ENCODE assay signal across 1 cellular context in the genomic region with DNA sequence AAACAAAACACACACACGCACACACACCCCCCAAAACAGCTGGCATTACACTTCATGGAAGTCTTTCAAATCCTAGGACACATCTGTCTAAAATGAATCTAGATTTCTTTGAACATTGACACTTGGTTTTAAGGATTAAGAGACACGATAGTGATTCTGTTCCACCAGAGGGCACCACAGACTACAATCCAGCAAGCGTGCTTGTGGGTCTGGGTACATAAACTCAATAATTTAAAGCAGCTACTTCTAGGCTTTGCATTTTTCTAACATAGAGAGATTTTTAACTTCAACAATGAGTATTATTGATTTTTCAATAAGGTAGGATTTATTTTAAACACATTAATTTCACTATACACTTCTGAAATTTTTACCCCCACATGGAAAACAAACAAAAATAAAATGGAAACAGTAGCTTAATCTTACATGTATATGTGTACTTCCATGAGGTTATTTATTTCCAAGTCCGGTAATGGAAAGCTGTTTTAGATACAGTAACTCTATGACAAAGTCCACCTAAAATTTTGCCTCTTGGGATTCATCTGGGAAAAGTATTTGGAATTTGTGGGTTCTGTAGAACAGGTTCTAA.
A peak's percentile ranks its signal among the peaks of the same experiment; 100 is the strongest.
TF ChIP-seq lines count a peak whose summit lies in the region.

No MANE protein-coding gene starts in this region.

TF ChIP-seq in HepG2, 621 proteins besides CTCF, POLR2A, EP300 and RAD21 (continued from another document):
- peak; percentile 55; the same call in 1 of the 2 replicates for TF ChIP-seq ARID3A (IDR thresholded peaks at IDR 0.05; ENCODE audit: low read depth, low read length)
- TF ChIP-seq ZNF337 (CRISPR knock-in tag; IDR thresholded peaks at IDR 0.05; ENCODE audit: borderline replicate concordance, low read depth), result no peak
- peak; percentile 98 for TF ChIP-seq STAG1 (CRISPR knock-in tag; IDR thresholded peaks at IDR 0.05)
- TF ChIP-seq ETV5 (CRISPR knock-in tag; IDR thresholded peaks at IDR 0.05; ENCODE audit: borderline replicate concordance), result no peak
- no peak for TF ChIP-seq MTA3 (CRISPR knock-in tag; IDR thresholded peaks at IDR 0.05)
- TF ChIP-seq TOPORS (CRISPR knock-in tag; IDR thresholded peaks at IDR 0.05), result no peak
- TF ChIP-seq ZNF20 (CRISPR knock-in tag; IDR thresholded peaks at IDR 0.05), result no peak
- TF ChIP-seq ZNF343 (CRISPR knock-in tag; IDR thresholded peaks at IDR 0.05), result no peak
- TF ChIP-seq, protein P1, sequence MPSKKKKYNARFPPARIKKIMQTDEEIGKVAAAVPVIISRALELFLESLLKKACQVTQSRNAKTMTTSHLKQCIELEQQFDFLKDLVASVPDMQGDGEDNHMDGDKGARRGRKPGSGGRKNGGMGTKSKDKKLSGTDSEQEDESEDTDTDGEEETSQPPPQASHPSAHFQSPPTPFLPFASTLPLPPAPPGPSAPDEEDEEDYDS (CRISPR knock-in tag; IDR thresholded peaks at IDR 0.05), result no peak
- TF ChIP-seq ZNF678 (CRISPR knock-in tag; IDR thresholded peaks at IDR 0.05), result no peak
- no peak for TF ChIP-seq TFE3 (CRISPR knock-in tag; IDR thresholded peaks at IDR 0.05)
